In the genomic region with DNA sequence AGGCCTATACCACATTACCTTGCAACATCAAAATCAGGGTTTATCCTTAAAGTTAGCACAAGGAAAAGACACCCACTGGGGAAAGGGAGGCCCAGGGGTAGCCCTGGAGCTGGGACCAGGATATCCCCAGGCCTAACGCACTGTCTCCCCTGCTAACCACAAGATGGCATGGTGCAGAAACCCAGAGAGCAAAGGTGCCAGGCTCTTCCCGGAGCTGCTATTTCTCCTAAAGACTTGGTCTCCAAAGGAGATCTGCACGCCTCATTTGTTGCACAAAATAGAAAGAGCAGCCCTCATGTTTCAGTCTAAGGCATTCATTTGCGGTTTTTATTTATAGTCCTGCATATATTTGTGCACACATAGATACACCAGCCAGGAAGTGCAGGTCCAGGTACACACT, we compare ENCODE assay signal across 15 cellular contexts.
DNase-seq lines count a peak whose midpoint lies in the region; ATAC-seq lines count a peak whose summit lies in the region.
"Had no signal": no experiment of that assay in that cellular context is flagged by ENCODE, and none has a peak within 500 bp of the region (broad histone marks: within the 10 kb centered on the region; RNA-seq: fewer than 3 reads in every experiment).

No MANE protein-coding gene starts in this region.

- DNase-seq in M059J (ENCODE audit: low read depth) (peak; percentile 76), NCI-H2196 (lab: John Stamatoyannopoulos, UW; ENCODE audit: unreplicated experiment) (peak; percentile 51), superior temporal gyrus (ENCODE audit: extremely low spot score) (peak; percentile 21), NK-92 (lab: John Stamatoyannopoulos, UW; ENCODE audit: unreplicated experiment) (no peak)
- no peak for DNase-seq in stimulated activated naive CD8-positive, alpha-beta T cell treated with anti-CD3 and anti-CD28 coated beads, Interleukin-15, amount 100 ng/mL, for 72 hours
- DNase-seq: activated CD4-positive, alpha-beta T cell treated with anti-CD3 and anti-CD28 coated beads, Interleukin-2, amount 50 U/mL, for 1 hour; activated T-cell treated with anti-CD3 and anti-CD28 coated beads, Interleukin-2, amount 50 U/mL, for 48 hours; CD4-positive, CD25-positive, alpha-beta regulatory T cell; GF-D8; MG63; posterior cingulate gyrus; Right ventricle myocardium superior; thyroid gland had no signal

- H3K9me3 ChIP-seq in endocrine pancreas (ENCODE audit: control insufficient read depth, low read length): no peaks in the 10 kb centered on the region
- H3K9me3 ChIP-seq: MG63, thyroid gland had no signal

- peak overlapping the region; percentile 26 for H3K4me3 ChIP-seq in endocrine pancreas (ENCODE audit: control insufficient read depth, insufficient read depth, low read length)
- H3K4me3 ChIP-seq: MG63, thyroid gland had no signal

- no peaks in the 10 kb centered on the region for H3K4me1 Mint-ChIP-seq in stimulated activated naive CD8-positive, alpha-beta T cell treated with anti-CD3 and anti-CD28 coated beads, Interleukin-15, amount 100 ng/mL, for 72 hours
- H3K4me1 Mint-ChIP-seq: CD4-positive, CD25-positive, alpha-beta regulatory T cell had no signal

- H3K4me3 Mint-ChIP-seq in stimulated activated naive CD8-positive, alpha-beta T cell treated with anti-CD3 and anti-CD28 coated beads, Interleukin-15, amount 100 ng/mL, for 72 hours: no peak overlapping the region
- H3K4me3 Mint-ChIP-seq: CD4-positive, CD25-positive, alpha-beta regulatory T cell had no signal

- H3K36me3 ChIP-seq in endocrine pancreas (ENCODE audit: control insufficient read depth, insufficient read depth, low read length): no peaks in the 10 kb centered on the region
- H3K36me3 ChIP-seq: MG63, thyroid gland had no signal

- no peaks in the 10 kb centered on the region for H3K9me3 Mint-ChIP-seq in stimulated activated naive CD8-positive, alpha-beta T cell treated with anti-CD3 and anti-CD28 coated beads, Interleukin-15, amount 100 ng/mL, for 72 hours

- H3K27me3 ChIP-seq in endocrine pancreas (ENCODE audit: control insufficient read depth, insufficient read depth, low read length): no peaks in the 10 kb centered on the region
- H3K27me3 ChIP-seq: MG63, thyroid gland had no signal

- no peak overlapping the region for H3K27ac Mint-ChIP-seq in stimulated activated naive CD8-positive, alpha-beta T cell treated with anti-CD3 and anti-CD28 coated beads, Interleukin-15, amount 100 ng/mL, for 72 hours
- H3K27ac Mint-ChIP-seq: CD4-positive, CD25-positive, alpha-beta regulatory T cell had no signal

- H3K9ac ChIP-seq in endocrine pancreas (ENCODE audit: control insufficient read depth, insufficient read depth, low read length): no peak overlapping the region

- H3K4me1 ChIP-seq in endocrine pancreas (ENCODE audit: control insufficient read depth, insufficient read depth, low read length): peaks cover 7% of the 10 kb centered on the region

- ATAC-seq in stimulated activated naive CD8-positive, alpha-beta T cell treated with anti-CD3 and anti-CD28 coated beads, Interleukin-15, amount 100 ng/mL, for 72 hours: no peak
- no peak for ATAC-seq in HG03457 (IDR thresholded peaks at IDR 0.05; ENCODE audit: unreplicated experiment)

- peaks cover 21% of the 10 kb centered on the region for H3K27me3 Mint-ChIP-seq in stimulated activated naive CD8-positive, alpha-beta T cell treated with anti-CD3 and anti-CD28 coated beads, Interleukin-15, amount 100 ng/mL, for 72 hours

Comparison
In these comparisons a context has a peak if more than half of its experiments do, and no peak if none do; other contexts are left out.
1. DNase-seq: peak in M059J (single experiment), NCI-H2196 (single experiment) and superior temporal gyrus (single experiment); none in stimulated activated naive CD8-positive, alpha-beta T cell treated with anti-CD3 and anti-CD28 coated beads, Interleukin-15, amount 100 ng/mL, for 72 hours (0 of 2) and NK-92 (single experiment).